12 cellular contexts compared by ENCODE assay signal in genomic region chr16:67490330-67491096, GRCh38. TPM values are rescaled to one million over a fixed set of nuclear protein-coding genes. Genes with fewer than 3 reads are reported as not detected.
A peak's percentile ranks its signal among the peaks of the same experiment; 100 is the strongest.
DNase-seq lines count a peak whose midpoint lies in the region; ATAC-seq and TF ChIP-seq lines count a peak whose summit lies in the region.
"Had no signal": no experiment of that assay in that cellular context is flagged by ENCODE, and none has a peak within 500 bp of the region (broad histone marks: within the 10 kb centered on the region; RNA-seq: fewer than 3 reads in every experiment).

No MANE protein-coding gene starts in this region.

- H3K27me3 ChIP-seq in gastroesophageal sphincter: no peaks in the 10 kb centered on the region

- H3K4me3 ChIP-seq in gastroesophageal sphincter: no peak overlapping the region

- peak overlapping the region in 2 of 4 donors; percentile 59 to 67 for H3K27ac ChIP-seq in gastroesophageal sphincter

- H3K36me3 Mint-ChIP-seq in mesothelial cell of epicardium: peaks cover 1% of the 10 kb centered on the region

- peaks cover 11% of the 10 kb centered on the region for H3K4me1 Mint-ChIP-seq in mesothelial cell of epicardium

- WGBS in gastroesophageal sphincter (ENCODE audit: low coverage in 1 of 2), 2 donors: 79 to 88% methylated on average over 4 to 8 of the region's 9 CpGs

- TF ChIP-seq CTCF in mesothelial cell of epicardium (IDR thresholded peaks at IDR 0.05; ENCODE audit: unreplicated experiment) (no peak), gastroesophageal sphincter (IDR thresholded peaks at IDR 0.05) (no peak)

- H3K4me3 Mint-ChIP-seq in mesothelial cell of epicardium: no peak overlapping the region
- H3K4me3 Mint-ChIP-seq: neural crest cell had no signal

- H3K27me3 Mint-ChIP-seq in mesothelial cell of epicardium (ENCODE audit: low read depth): no peaks in the 10 kb centered on the region

- peaks cover 0 to 10% of the 10 kb centered on the region in 2 donors for H3K36me3 ChIP-seq in gastroesophageal sphincter

- H3K4me1 ChIP-seq in gastroesophageal sphincter: peaks cover 0 to 30% (median 0%) of the 10 kb centered on the region in 3 donors

- no peak for TF ChIP-seq EP300 in gastroesophageal sphincter (IDR thresholded peaks at IDR 0.05)

- H3K9me3 ChIP-seq in gastroesophageal sphincter: no peaks in the 10 kb centered on the region

- peak overlapping the region; percentile 95 for H3K27ac Mint-ChIP-seq in mesothelial cell of epicardium

- no peak for ATAC-seq in GM21381 (IDR thresholded peaks at IDR 0.05; ENCODE audit: unreplicated experiment)
- no peak for ATAC-seq in HG03045 (IDR thresholded peaks at IDR 0.05; ENCODE audit: unreplicated experiment)
- ATAC-seq in gastroesophageal sphincter: no peak

- no peaks in the 10 kb centered on the region for H3K9me3 Mint-ChIP-seq in mesothelial cell of epicardium
- H3K9me3 Mint-ChIP-seq: neural crest cell had no signal

- peak; percentile 25 for DNase-seq in AG20443 (ENCODE audit: low spot score)
- DNase-seq in Kasumi-1 (lab: John Stamatoyannopoulos, UW): peak; percentile 8 to 9
- peak; percentile 53 for DNase-seq in amniotic epithelial cell (ENCODE audit: low read depth)
- no peak for DNase-seq in mesothelial cell of epicardium (ENCODE audit: low spot score in 2 of 2, unreplicated experiment in 2 of 2)
- DNase-seq in EL: no peak
- DNase-seq: NCI-H146 had no signal

- TF ChIP-seq POLR2A in gastroesophageal sphincter (IDR thresholded peaks at IDR 0.05): no peak

RNA-seq across cellular contexts. Expression of gene AGRP, which starts 7.2 kb away (rescaled TPM):
- not detected in 3 replicates for total RNA-seq in mesothelial cell of epicardium
- total RNA-seq in gastroesophageal sphincter: not detected
- total RNA-seq: astrocyte; neural crest cell; T-helper 2 cell treated with Interferon-gamma antibody and Interleukin-4, amounts not matched to agents 100 ng/mL and 5 ng/mL, for 36 hours had no signal

RNA-seq across cellular contexts. Expression of gene ATP6V0D1, which starts 9.6 kb away (rescaled TPM):
- 50.9 to 53.7 TPM (median 53.2 TPM) in 3 replicates for total RNA-seq in mesothelial cell of epicardium
- total RNA-seq in gastroesophageal sphincter: 100 to 1,000 TPM in 2 of 4 donors, 10 to 100 TPM in 2; 94.2 to 145 (median 110) TPM

RNA-seq across cellular contexts. Expression of gene RIPOR1, which starts 38.1 kb away (rescaled TPM):
- total RNA-seq in mesothelial cell of epicardium (55.9 to 69.2 TPM (median 58.9 TPM) in 3 replicates), gastroesophageal sphincter (100 to 1,000 TPM in 1 of 4 donors, 10 to 100 TPM in 3; 43.3 to 112 (median 64.9) TPM)

RNA-seq across cellular contexts. Expression of gene HSD11B2, which starts 59.6 kb away (rescaled TPM):
- total RNA-seq in mesothelial cell of epicardium (3.0 to 4.1 TPM (median 3.7 TPM) in 3 replicates), gastroesophageal sphincter (1 to 10 TPM in 1 of 4 donors, under 1 TPM in 2, not detected in 1; 0.19 to 2.1 (median 0.27) TPM)
- total RNA-seq: astrocyte had no signal

Comparison
In these comparisons a context has a peak if more than half of its experiments do, and no peak if none do; other contexts are left out.
1. DNase-seq: peak in AG20443 (single experiment), Kasumi-1 (2 of 2) and amniotic epithelial cell (single experiment); none in mesothelial cell of epicardium (0 of 2) and EL (single experiment).